18 cellular contexts compared by ENCODE assay signal in genomic region chr19:50268046-50268445, GRCh38.
"Had no signal": no experiment of that assay in that cellular context is flagged by ENCODE, and none has a peak within 500 bp of the region (broad histone marks: within the 10 kb centered on the region; RNA-seq: fewer than 3 reads in every experiment).

No MANE protein-coding gene starts in this region.

- H3K36me3 Mint-ChIP-seq: activated CD4-positive, alpha-beta memory T cell treated with anti-CD3 and anti-CD28 coated beads for 36 hours; activated CD8-positive, alpha-beta memory T cell treated with anti-CD3 and anti-CD28 coated beads, Interleukin-2, amount 10 ng/mL, durations not matched to agents 7 days and 5 days; activated naive CD8-positive, alpha-beta T cell treated with anti-CD3 and anti-CD28 coated beads for 36 hours; memory B cell; stimulated activated memory B cell treated with anti-CD40 and anti-IgM and Interleukin-4, amounts not matched to agents 10 μg/mL and 1 μg/mL and 100 μg/mL, for 72 hours had no signal

- H3K4me3 ChIP-seq: dorsolateral prefrontal cortex, mucosa of descending colon, ovary, sigmoid colon, thoracic aorta had no signal

- H3K36me3 ChIP-seq: ovary, sigmoid colon, thoracic aorta had no signal

- H3K9me3 Mint-ChIP-seq: activated CD4-positive, alpha-beta memory T cell treated with anti-CD3 and anti-CD28 coated beads for 36 hours; activated T-helper 17 cell treated with anti-CD3 and anti-CD28 coated beads, Interleukin-2, amount 50 U/mL, for 72 hours; neural crest cell; stimulated activated memory B cell treated with anti-CD40 and anti-IgM and Interleukin-4, amounts not matched to agents 10 μg/mL and 1 μg/mL and 100 μg/mL, for 72 hours had no signal

- H3K27ac ChIP-seq: dorsolateral prefrontal cortex, epithelial cell of prostate, ovary, sigmoid colon, thoracic aorta had no signal

- H3K4me3 Mint-ChIP-seq: activated CD4-positive, alpha-beta memory T cell treated with anti-CD3 and anti-CD28 coated beads for 36 hours; activated CD4-positive, alpha-beta T cell treated with anti-CD3 and anti-CD28 coated beads for 36 hours; activated CD8-positive, alpha-beta memory T cell treated with anti-CD3 and anti-CD28 coated beads, Interleukin-2, amount 10 ng/mL, durations not matched to agents 7 days and 5 days; activated naive CD8-positive, alpha-beta T cell treated with anti-CD3 and anti-CD28 coated beads for 36 hours; activated T-helper 17 cell treated with anti-CD3 and anti-CD28 coated beads, Interleukin-2, amount 50 U/mL, for 72 hours; memory B cell; naive B cell; neural crest cell; stimulated activated memory B cell treated with anti-CD40 and anti-IgM and Interleukin-4, amounts not matched to agents 10 μg/mL and 1 μg/mL and 100 μg/mL, for 72 hours had no signal

- H3K27ac Mint-ChIP-seq: activated CD4-positive, alpha-beta memory T cell treated with anti-CD3 and anti-CD28 coated beads for 36 hours; activated CD4-positive, alpha-beta T cell treated with anti-CD3 and anti-CD28 coated beads for 36 hours; activated CD8-positive, alpha-beta memory T cell treated with anti-CD3 and anti-CD28 coated beads, Interleukin-2, amount 10 ng/mL, durations not matched to agents 7 days and 5 days; activated naive CD8-positive, alpha-beta T cell treated with anti-CD3 and anti-CD28 coated beads for 36 hours; activated T-helper 17 cell treated with anti-CD3 and anti-CD28 coated beads, Interleukin-2, amount 50 U/mL, for 72 hours; memory B cell; stimulated activated memory B cell treated with anti-CD40 and anti-IgM and Interleukin-4, amounts not matched to agents 10 μg/mL and 1 μg/mL and 100 μg/mL, for 72 hours had no signal

- H3K27me3 ChIP-seq: dorsolateral prefrontal cortex, ovary had no signal

- ATAC-seq: activated CD4-positive, alpha-beta T cell treated with anti-CD3 and anti-CD28 coated beads for 36 hours; activated CD8-positive, alpha-beta memory T cell treated with anti-CD3 and anti-CD28 coated beads, Interleukin-2, amount 10 ng/mL, durations not matched to agents 7 days and 5 days; activated T-helper 17 cell treated with anti-CD3 and anti-CD28 coated beads, Interleukin-2, amount 50 U/mL, for 72 hours; mucosa of descending colon; stimulated activated memory B cell treated with anti-CD40 and anti-IgM and Interleukin-4, amounts not matched to agents 10 μg/mL and 1 μg/mL and 100 μg/mL, for 72 hours had no signal

- H3K4me1 Mint-ChIP-seq: activated CD4-positive, alpha-beta T cell treated with anti-CD3 and anti-CD28 coated beads for 36 hours; activated CD8-positive, alpha-beta memory T cell treated with anti-CD3 and anti-CD28 coated beads, Interleukin-2, amount 10 ng/mL, durations not matched to agents 7 days and 5 days; activated naive CD8-positive, alpha-beta T cell treated with anti-CD3 and anti-CD28 coated beads for 36 hours; activated T-helper 17 cell treated with anti-CD3 and anti-CD28 coated beads, Interleukin-2, amount 50 U/mL, for 72 hours; neural crest cell; stimulated activated memory B cell treated with anti-CD40 and anti-IgM and Interleukin-4, amounts not matched to agents 10 μg/mL and 1 μg/mL and 100 μg/mL, for 72 hours had no signal

- H3K4me1 ChIP-seq: sigmoid colon had no signal

- H3K9me3 ChIP-seq: mucosa of descending colon, ovary, sigmoid colon, thoracic aorta had no signal

- DNase-seq: activated CD4-positive, alpha-beta memory T cell treated with anti-CD3 and anti-CD28 coated beads for 36 hours; activated CD4-positive, alpha-beta T cell treated with anti-CD3 and anti-CD28 coated beads for 36 hours; activated CD8-positive, alpha-beta memory T cell treated with anti-CD3 and anti-CD28 coated beads, Interleukin-2, amount 10 ng/mL, durations not matched to agents 7 days and 5 days; activated naive CD4-positive, alpha-beta T cell; activated naive CD8-positive, alpha-beta T cell treated with anti-CD3 and anti-CD28 coated beads for 36 hours; foreskin melanocyte; mucosa of descending colon; naive B cell; ovary; sigmoid colon; stimulated activated CD4-positive, alpha-beta T cell treated with anti-CD3 and anti-CD28 coated beads, Interleukin-4, amount 100 ng/mL, for 4 hours had no signal
